In the genomic region with DNA sequence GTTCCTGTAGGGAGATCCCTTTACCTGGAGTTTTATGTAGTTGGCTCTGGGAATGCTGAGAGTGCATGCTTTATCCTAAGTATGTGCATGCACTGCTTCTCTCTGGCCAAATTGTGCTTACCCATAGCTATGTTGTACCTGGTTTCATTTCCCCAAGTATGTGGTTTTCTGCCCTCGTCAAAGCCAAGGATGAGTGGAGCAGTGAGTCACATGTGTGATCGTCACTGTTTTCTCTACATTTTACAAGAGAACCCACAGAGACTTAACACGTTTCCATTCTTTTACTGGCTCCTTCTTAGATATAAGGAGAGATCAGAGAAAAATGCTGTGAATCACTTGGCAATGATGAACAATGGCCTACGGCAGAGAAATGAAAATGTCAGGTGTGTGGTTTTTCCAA, we compare ENCODE assay signal across 8 cellular contexts. TPM values are rescaled to one million over a fixed set of nuclear protein-coding genes. Genes with fewer than 3 reads are reported as not detected.
A peak's percentile ranks its signal among the peaks of the same experiment; 100 is the strongest.
DNase-seq lines count a peak whose midpoint lies in the region; ATAC-seq and TF ChIP-seq lines count a peak whose summit lies in the region.

No MANE protein-coding gene starts in this region.

- H3K4me3 Mint-ChIP-seq in effector memory CD8-positive, alpha-beta T cell: no peak overlapping the region
- H3K4me3 Mint-ChIP-seq in mesothelial cell of epicardium (no peak overlapping the region), immature natural killer cell (no peak overlapping the region)

- H3K9me3 Mint-ChIP-seq in effector memory CD8-positive, alpha-beta T cell: peaks cover 0 to 4% of the 10 kb centered on the region in 2 donors
- H3K9me3 Mint-ChIP-seq in mesothelial cell of epicardium: peaks cover 13% of the 10 kb centered on the region
- peaks cover 0 to 9% (median 1%) of the 10 kb centered on the region in 6 donors for H3K9me3 Mint-ChIP-seq in immature natural killer cell

- no peaks in the 10 kb centered on the region for H3K4me1 Mint-ChIP-seq in effector memory CD8-positive, alpha-beta T cell (ENCODE audit: low read depth in 2 of 2)
- H3K4me1 Mint-ChIP-seq in mesothelial cell of epicardium (peaks cover 11% of the 10 kb centered on the region), immature natural killer cell (no peaks in the 10 kb centered on the region)

- peaks cover 3 to 18% of the 10 kb centered on the region in 2 donors for H3K27me3 Mint-ChIP-seq in effector memory CD8-positive, alpha-beta T cell
- peaks cover 7% of the 10 kb centered on the region for H3K27me3 Mint-ChIP-seq in mesothelial cell of epicardium (ENCODE audit: low read depth)
- peaks cover 0 to 2% (median 0%) of the 10 kb centered on the region in 3 donors for H3K27me3 Mint-ChIP-seq in immature natural killer cell (ENCODE audit: low read depth in 3 of 3)

- no peaks in the 10 kb centered on the region for H3K36me3 Mint-ChIP-seq in effector memory CD8-positive, alpha-beta T cell (ENCODE audit: insufficient read depth)
- H3K36me3 Mint-ChIP-seq in mesothelial cell of epicardium (no peaks in the 10 kb centered on the region), immature natural killer cell (no peaks in the 10 kb centered on the region)

- TF ChIP-seq CTCF in mesothelial cell of epicardium (IDR thresholded peaks at IDR 0.05; ENCODE audit: unreplicated experiment): no peak

- DNase-seq in NCI-H2029 (lab: John Stamatoyannopoulos, UW) (peak; percentile 24), mesothelial cell of epicardium (ENCODE audit: low spot score in 2 of 2, unreplicated experiment in 2 of 2) (no peak), GF-D8 (lab: John Stamatoyannopoulos, UW) (no peak), immature natural killer cell (no peak), superior temporal gyrus (ENCODE audit: extremely low spot score) (no peak)
- no peak for DNase-seq in effector memory CD8-positive, alpha-beta T cell

- ATAC-seq in GM18907 (IDR thresholded peaks at IDR 0.05; ENCODE audit: unreplicated experiment) (peak; percentile 99), HG02759 (IDR thresholded peaks at IDR 0.05; ENCODE audit: unreplicated experiment) (peak; percentile 98)
- ATAC-seq in effector memory CD8-positive, alpha-beta T cell (replicated peaks): peak; percentile 52

- no peak overlapping the region for H3K27ac Mint-ChIP-seq in effector memory CD8-positive, alpha-beta T cell
- H3K27ac Mint-ChIP-seq in mesothelial cell of epicardium (no peak overlapping the region), immature natural killer cell (no peak overlapping the region)

RNA-seq across cellular contexts. Expression of a gene that starts 42.0 kb away (rescaled TPM):
- total RNA-seq in mesothelial cell of epicardium: 23.3 to 29.8 TPM (median 27.3 TPM) in 3 replicates
- polyA plus RNA-seq in immature natural killer cell: 1 to 10 TPM in 2 of 3 donors, under 1 TPM in 1; 0.51 to 2.8 (median 1.1) TPM
